17 cellular contexts compared by ENCODE assay signal in genomic region chr18:54251606-54252400, GRCh38. TPM values are rescaled to one million over a fixed set of nuclear protein-coding genes. Genes with fewer than 3 reads are reported as not detected.
DNase-seq lines count a peak whose midpoint lies in the region; ATAC-seq and TF ChIP-seq lines count a peak whose summit lies in the region.
"Had no signal": no experiment of that assay in that cellular context is flagged by ENCODE, and none has a peak within 500 bp of the region (broad histone marks: within the 10 kb centered on the region; RNA-seq: fewer than 3 reads in every experiment).

No MANE protein-coding gene starts in this region.

- no peak overlapping the region for H2BK120ac ChIP-seq in trophoblast cell (ENCODE audit: insufficient read depth, low read length, poor library complexity)

- H4K20me1 ChIP-seq in BLaER1, result no peaks in the 10 kb centered on the region

- CTCF ChIA-PET in CD4-positive, alpha-beta T cell (lab: Charles Lee), result no interaction called here

- no peak for TF ChIP-seq CTCF in CD4-positive, alpha-beta T cell (IDR thresholded peaks at IDR 0.05)

- H4K91ac ChIP-seq in trophoblast cell (ENCODE audit: low read depth, low read length), result no peak overlapping the region

- no peak overlapping the region for H2BK5ac ChIP-seq in trophoblast cell (ENCODE audit: low read depth, low read length, poor library complexity)

- H3K4me2 ChIP-seq in BLaER1 (peak overlapping the region; percentile 75), trophoblast cell (ENCODE audit: low read length) (no peak overlapping the region)

- ATAC-seq in CD4-positive, alpha-beta T cell (ENCODE audit: poor library complexity), result no peak
- ATAC-seq: left colon had no signal

- no peaks in the 10 kb centered on the region for H3K36me3 Mint-ChIP-seq in dendritic cell treated with granulocyte-macrophage colony-stimulating factor and Interleukin-4, amounts not matched to agents 40 ng/mL and 50 ng/mL, for 4 days (ENCODE audit: low read depth)
- H3K36me3 Mint-ChIP-seq in CD4-positive, alpha-beta T cell (ENCODE audit: low read depth), result no peaks in the 10 kb centered on the region

- no peak overlapping the region for H3K14ac ChIP-seq in trophoblast cell (ENCODE audit: low read length)

- no peak overlapping the region for H4K12ac ChIP-seq in trophoblast cell (ENCODE audit: low read depth, low read length)

- H2BK12ac ChIP-seq in trophoblast cell (ENCODE audit: low read length), result no peak overlapping the region

- H3K4me1 ChIP-seq in BLaER1 (peaks cover 42% of the 10 kb centered on the region), trophoblast cell (ENCODE audit: control insufficient read depth in 1 of 2, insufficient read depth in 2 of 2, low read length in 2 of 2) (peaks cover 7 to 10% of the 10 kb centered on the region in 2 experiments)

- no peak overlapping the region for H2AFZ ChIP-seq in trophoblast cell (ENCODE audit: insufficient read depth, low read length, poor library complexity)

- WGBS in trophoblast cell (ENCODE audit: extremely low coverage, insufficient coverage, insufficient read length), result no CpG with 5 or more reads among the region's 4 CpGs

- H3K27ac ChIP-seq in BLaER1 (peak overlapping the region; percentile 68), trophoblast cell (ENCODE audit: low read depth, low read length) (peak overlapping the region; percentile 97)
- H3K27ac ChIP-seq in CD4-positive, alpha-beta T cell (ENCODE audit: low read depth, low read length), result no peak overlapping the region

- H3K9me3 ChIP-seq in BLaER1 (no peaks in the 10 kb centered on the region; the same call in 1 of the 2 replicates), trophoblast cell (ENCODE audit: insufficient read depth, low read depth, low read length) (no peaks in the 10 kb centered on the region)
- H3K9me3 ChIP-seq in CD4-positive, alpha-beta T cell (ENCODE audit: control insufficient read depth, low read length), result no peaks in the 10 kb centered on the region
- H3K9me3 ChIP-seq: tibial nerve had no signal

- no peak overlapping the region for H2AK5ac ChIP-seq in trophoblast cell (ENCODE audit: low read length)

- H3K79me1 ChIP-seq in trophoblast cell (ENCODE audit: low read length), result peaks cover 30% of the 10 kb centered on the region

- H3K36me3 ChIP-seq in BLaER1, result no peaks in the 10 kb centered on the region
- H3K36me3 ChIP-seq in trophoblast cell (ENCODE audit: control insufficient read depth in 1 of 2, insufficient read depth in 2 of 2, low read length in 2 of 2), result no peaks in the 10 kb centered on the region
- H3K36me3 ChIP-seq: tibial nerve had no signal

- no peak overlapping the region for H3K23ac ChIP-seq in trophoblast cell (ENCODE audit: low read length)

- H3K4me3 Mint-ChIP-seq in dendritic cell treated with granulocyte-macrophage colony-stimulating factor and Interleukin-4, amounts not matched to agents 40 ng/mL and 50 ng/mL, for 4 days, result no peak overlapping the region
- H3K4me3 Mint-ChIP-seq in CD4-positive, alpha-beta T cell, result no peak overlapping the region
- H3K4me3 Mint-ChIP-seq: activated naive CD8-positive, alpha-beta T cell treated with anti-CD3 and anti-CD28 coated beads, Interleukin-2, amount 10 ng/mL, durations not matched to agents 7 days and 5 days had no signal

- POLR2A ChIA-PET in CD4-positive, alpha-beta T cell (lab: Charles Lee), result interaction anchor here (0.9 kb wide), 1 partner anchor 29 kb away, joined by 3 read pairs; no protein-coding TSS in a partner anchor

- peaks cover 4% of the 10 kb centered on the region for H3K79me2 ChIP-seq in trophoblast cell (ENCODE audit: control insufficient read depth, insufficient read depth, low read length, poor library complexity)

- no peaks in the 10 kb centered on the region for H3K27me3 Mint-ChIP-seq in dendritic cell treated with granulocyte-macrophage colony-stimulating factor and Interleukin-4, amounts not matched to agents 40 ng/mL and 50 ng/mL, for 4 days
- H3K27me3 Mint-ChIP-seq in CD4-positive, alpha-beta T cell, result no peaks in the 10 kb centered on the region

- DNase-seq in H4 (ENCODE audit: low spot score) (peak; percentile 12), trophoblast cell (peak; percentile 66 to 89), Ammon's horn (ENCODE audit: low spot score) (no peak), HUDEP-2 (lab: John Stamatoyannopoulos, UW; ENCODE audit: unreplicated experiment in 76 of 76) (no peak), NCI-H2081 treated with DMSO at 0.1 percent for 48 hours (lab: John Stamatoyannopoulos, UW) (no peak)
- DNase-seq in CD4-positive, alpha-beta T cell, result no peak
- DNase-seq: activated CD4-positive, CD25-positive, alpha-beta regulatory T cell treated with anti-CD3 and anti-CD28 coated beads, Interleukin-2, amount 50 U/mL, for 72 hours; activated naive CD8-positive, alpha-beta T cell treated with anti-CD3 and anti-CD28 coated beads, Interleukin-2, amount 10 ng/mL, durations not matched to agents 7 days and 5 days; activated T-cell treated with anti-CD3 and anti-CD28 coated beads for 4 hours; C1 segment of cervical spinal cord; hippocampal formation; left colon; NCI-H1436 treated with DMSO at 0.1 percent for 48 hours; NCI-H510A treated with DMSO at 0.1 percent for 48 hours had no signal

- H3K4me3 ChIP-seq in BLaER1 (no peak overlapping the region), trophoblast cell (ENCODE audit: low read depth, low read length) (no peak overlapping the region)
- H3K4me3 ChIP-seq: tibial nerve had no signal

- peak overlapping the region; percentile 84 for H3K27ac Mint-ChIP-seq in dendritic cell treated with granulocyte-macrophage colony-stimulating factor and Interleukin-4, amounts not matched to agents 40 ng/mL and 50 ng/mL, for 4 days
- no peak overlapping the region for H3K27ac Mint-ChIP-seq in CD4-positive, alpha-beta T cell
- H3K27ac Mint-ChIP-seq: activated naive CD8-positive, alpha-beta T cell treated with anti-CD3 and anti-CD28 coated beads, Interleukin-2, amount 10 ng/mL, durations not matched to agents 7 days and 5 days had no signal

- H3K9ac ChIP-seq in BLaER1, result 0 out of 2 replicates have a peak overlapping the region, but pooled peaks have one; percentile 3
- no peak overlapping the region for H3K9ac ChIP-seq in trophoblast cell (ENCODE audit: low read length)

- no peak overlapping the region for H4K8ac ChIP-seq in trophoblast cell (ENCODE audit: low read depth, low read length)

- peaks cover 30% of the 10 kb centered on the region for H3K4me1 Mint-ChIP-seq in dendritic cell treated with granulocyte-macrophage colony-stimulating factor and Interleukin-4, amounts not matched to agents 40 ng/mL and 50 ng/mL, for 4 days (ENCODE audit: low read depth)
- peaks cover 28% of the 10 kb centered on the region for H3K4me1 Mint-ChIP-seq in CD4-positive, alpha-beta T cell (ENCODE audit: low read depth)

- no peak overlapping the region for H3K18ac ChIP-seq in trophoblast cell (ENCODE audit: low read length)

- intact Hi-C loops in dendritic cell treated with granulocyte-macrophage colony-stimulating factor and Interleukin-4, amounts not matched to agents 40 ng/mL and 50 ng/mL, for 4 days (cut with micrococcal nuclease), result loop anchor here (2.0 kb wide), 1 partner anchor 17 kb away; the partner anchor contains the start of gene POLI
- intact Hi-C loops in CD4-positive, alpha-beta T cell (cut with DNase I, micrococcal nuclease), result no loop called here

- no peaks in the 10 kb centered on the region for H3K9me3 Mint-ChIP-seq in dendritic cell treated with granulocyte-macrophage colony-stimulating factor and Interleukin-4, amounts not matched to agents 40 ng/mL and 50 ng/mL, for 4 days
- no peaks in the 10 kb centered on the region for H3K9me3 Mint-ChIP-seq in CD4-positive, alpha-beta T cell

- no peak overlapping the region for H3K4ac ChIP-seq in trophoblast cell (ENCODE audit: low read depth, low read length)

- H3K27me3 ChIP-seq in BLaER1, result no peaks in the 10 kb centered on the region
- no peaks in the 10 kb centered on the region for H3K27me3 ChIP-seq in trophoblast cell (ENCODE audit: insufficient read depth, low read length)
- no peaks in the 10 kb centered on the region for H3K27me3 ChIP-seq in CD4-positive, alpha-beta T cell (ENCODE audit: control insufficient read depth, insufficient read depth, low read length)
- H3K27me3 ChIP-seq: tibial nerve had no signal

RNA-seq across cellular contexts. Expression of gene POLI, which starts 17.5 kb away (rescaled TPM):
- 10.1 and 26.1 TPM in 2 replicates for total RNA-seq in H4 (2014; rRNA removed; shearing (Covaris generic))
- polyA plus RNA-seq in trophoblast cell (2013), result 19.2 and 22.4 TPM in 2 replicates
- total RNA-seq in CD4-positive, alpha-beta T cell, result 10 to 100 TPM; 23.1 to 25.3 TPM

RNA-seq across cellular contexts. Expression of gene MBD2, which starts 27.3 kb away (rescaled TPM):
- 25.0 and 494 TPM in 2 replicates for total RNA-seq in H4 (2014; rRNA removed; shearing (Covaris generic))
- polyA plus RNA-seq in trophoblast cell (2013), result 33.1 and 34.2 TPM in 2 replicates
- total RNA-seq in CD4-positive, alpha-beta T cell, result 10 to 100 TPM; 70.9 to 73.3 TPM

Comparison
In these comparisons a context has a peak if more than half of its experiments do, and no peak if none do; other contexts are left out.
1. DNase-seq: peak in H4 (single experiment) and trophoblast cell (2 of 2); none in Ammon's horn (single experiment), CD4-positive, alpha-beta T cell (0 of 10), HUDEP-2 (0 of 76) and NCI-H2081 treated with DMSO at 0.1 percent for 48 hours (single experiment).